19 cellular contexts compared by ENCODE assay signal in the genomic region with DNA sequence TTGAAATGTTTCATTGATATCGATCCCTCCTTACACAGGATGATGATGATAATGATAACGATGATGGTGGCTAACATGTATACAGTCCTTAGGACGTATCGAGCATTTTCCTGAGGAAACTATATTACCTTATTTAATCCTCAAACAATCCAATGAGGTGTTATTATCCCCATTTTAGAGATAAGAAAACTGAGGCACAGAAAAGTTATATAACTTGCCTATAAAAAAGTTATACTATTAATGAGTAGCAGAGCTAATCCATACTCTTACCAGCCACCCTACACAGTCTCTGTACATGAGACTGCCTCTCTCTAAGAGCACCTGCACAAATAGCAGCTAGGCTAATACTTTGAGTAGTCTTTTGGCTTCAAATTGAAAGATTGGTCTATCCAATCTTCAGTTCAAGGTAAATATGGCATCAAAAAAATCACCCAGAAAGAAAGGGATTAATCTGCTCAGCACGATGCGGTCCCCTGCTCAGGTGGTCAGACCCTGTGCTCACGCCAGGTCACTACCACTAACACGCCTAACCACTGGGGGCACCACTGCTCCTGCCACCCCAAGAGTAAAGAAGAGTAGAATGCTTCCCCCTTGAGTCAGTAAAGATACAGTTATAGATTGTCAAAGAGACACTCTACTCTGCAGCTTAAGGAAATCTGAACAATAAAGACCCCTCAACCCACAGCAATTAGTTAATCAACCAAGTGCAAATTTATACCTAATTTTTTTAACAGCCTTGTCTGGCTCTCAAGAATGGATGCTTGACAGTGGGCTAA. TPM values are rescaled to one million over a fixed set of nuclear protein-coding genes. Genes with fewer than 3 reads are reported as not detected.
DNase-seq lines count a peak whose midpoint lies in the region; ATAC-seq and TF ChIP-seq lines count a peak whose summit lies in the region.
"Had no signal": no experiment of that assay in that cellular context is flagged by ENCODE, and none has a peak within 500 bp of the region (broad histone marks: within the 10 kb centered on the region; RNA-seq: fewer than 3 reads in every experiment).

No MANE protein-coding gene starts in this region.

- H3K9me3 ChIP-seq in HEK293 (ENCODE audit: control insufficient read depth, insufficient read depth, low read depth, low read length) (no peaks in the 10 kb centered on the region), WERI-Rb-1 (ENCODE audit: severe bottlenecking) (no peaks in the 10 kb centered on the region), mesenchymal stem cell (ENCODE audit: control insufficient read depth, low read length) (no peaks in the 10 kb centered on the region)
- H3K9me3 ChIP-seq: lower lobe of right lung had no signal

- H3K36me3 ChIP-seq in HEK293 (ENCODE audit: control insufficient read depth in 2 of 2, insufficient read depth in 1 of 2, low read length in 2 of 2) = peaks cover 66 to 84% of the 10 kb centered on the region in 2 experiments
- H3K36me3 ChIP-seq in WERI-Rb-1 = peaks cover 76% of the 10 kb centered on the region
- H3K36me3 ChIP-seq in mesenchymal stem cell (ENCODE audit: control insufficient read depth in 1 of 2, insufficient read depth in 2 of 2, low read depth in 1 of 2, low read length in 2 of 2) = peaks cover 46 to 83% of the 10 kb centered on the region in 2 experiments

- H2BK12ac ChIP-seq in mesenchymal stem cell (ENCODE audit: low read length in 2 of 2) = no peak overlapping the region

- no peak overlapping the region for H2BK5ac ChIP-seq in mesenchymal stem cell (ENCODE audit: low read depth, low read length, poor library complexity, severe bottlenecking)

- no peaks in the 10 kb centered on the region for H3K27me3 ChIP-seq in WERI-Rb-1 (ENCODE audit: insufficient read depth, low read depth, severe bottlenecking)
- no peaks in the 10 kb centered on the region for H3K27me3 ChIP-seq in mesenchymal stem cell (ENCODE audit: control insufficient read depth in 1 of 2, insufficient read depth in 1 of 2, low read length in 2 of 2)

- H3K4me3 ChIP-seq in HEK293 (ENCODE audit: low read depth, low read length) = no peak overlapping the region
- no peak overlapping the region for H3K4me3 ChIP-seq in WERI-Rb-1 (ENCODE audit: low read depth, low read length)
- H3K4me3 ChIP-seq in mesenchymal stem cell (ENCODE audit: insufficient read depth in 1 of 2, low read depth in 1 of 2, low read length in 2 of 2) = no peak overlapping the region
- H3K4me3 ChIP-seq: lower lobe of right lung had no signal

- no peak overlapping the region for H3K4me2 ChIP-seq in mesenchymal stem cell (ENCODE audit: low read length, poor library complexity, severe bottlenecking)

- no peak overlapping the region for H2BK15ac ChIP-seq in mesenchymal stem cell (ENCODE audit: low read depth, poor library complexity, severe bottlenecking)

- H3K4me3 Mint-ChIP-seq in memory B cell = no peak overlapping the region
- H3K4me3 Mint-ChIP-seq: IgD-negative memory B cell; stimulated activated naive CD8-positive, alpha-beta T cell treated with anti-CD3 and anti-CD28 coated beads, Interleukin-15, Interleukin-2, amounts not matched to agents 100 ng/mL and 50 ng/mL, for 24 hours; T-helper 1 cell treated with Interleukin-12 subunit alpha and Interleukin-12 subunit beta and Interleukin-4 antibody, amounts not matched to agents 30 μg/mL and 1 μg/mL, for 36 hours had no signal

- H3K27ac ChIP-seq in HEK293 (ENCODE audit: extremely low read depth, low read depth, low read length) = no peak overlapping the region
- no peak overlapping the region for H3K27ac ChIP-seq in WERI-Rb-1
- no peak overlapping the region for H3K27ac ChIP-seq in mesenchymal stem cell (ENCODE audit: low read length, poor library complexity, severe bottlenecking)
- H3K27ac ChIP-seq: lower lobe of right lung had no signal

- peak; percentile 63 for ATAC-seq in memory B cell (ENCODE audit: low read depth)
- ATAC-seq: lower lobe of right lung had no signal

- H3K79me1 ChIP-seq in mesenchymal stem cell (replicated peaks; ENCODE audit: low read length, poor library complexity, severe bottlenecking) = peaks cover 23% of the 10 kb centered on the region

- CTCF ChIA-PET in HEK293 (lab: Yijun Ruan, JAX) = interaction anchor here (0.7 to 2.5 kb wide), 5 partner anchors 9 to 241 kb away, joined by 3 to 15 read pairs (median 7); no protein-coding TSS in a partner anchor

- H3K27ac Mint-ChIP-seq in memory B cell = no peak overlapping the region
- H3K27ac Mint-ChIP-seq: IgD-negative memory B cell; stimulated activated naive CD8-positive, alpha-beta T cell treated with anti-CD3 and anti-CD28 coated beads, Interleukin-15, Interleukin-2, amounts not matched to agents 100 ng/mL and 50 ng/mL, for 24 hours; T-helper 1 cell treated with Interleukin-12 subunit alpha and Interleukin-12 subunit beta and Interleukin-4 antibody, amounts not matched to agents 30 μg/mL and 1 μg/mL, for 36 hours had no signal

- DNase-seq in CMK (ENCODE audit: low read depth) = peak; percentile 35
- peak; percentile 32 for DNase-seq in WERI-Rb-1
- DNase-seq in memory B cell (ENCODE audit: low spot score in 2 of 2) = no peak
- DNase-seq in mesenchymal stem cell = no peak
- DNase-seq in amniotic stem cell (lab: John Stamatoyannopoulos, UW) = no peak
- no peak for DNase-seq in central memory CD4-positive, alpha-beta T cell
- no peak for DNase-seq in DMS153 treated with DMSO at 0.1 percent for 48 hours (lab: John Stamatoyannopoulos, UW; ENCODE audit: unreplicated experiment)
- DNase-seq: activated CD8-positive, alpha-beta memory T cell treated with anti-CD3 and anti-CD28 coated beads, Interleukin-2, amount 50 U/mL, for 4 hours; amygdala; COR-L47; effector CD8-positive, alpha-beta T cell; head of caudate nucleus; lower lobe of right lung; NCI-H1930; stimulated activated CD4-positive, alpha-beta T cell treated with anti-CD3 and anti-CD28 coated beads, Interleukin-2, amount 100 ng/mL, for 48 hours had no signal

- H2AFZ ChIP-seq in mesenchymal stem cell (ENCODE audit: low read depth, low read length) = no peak overlapping the region

- POLR2A ChIA-PET in HEK293 (lab: Yijun Ruan, JAX) = interaction anchor here (1.2 to 1.4 kb wide), 2 partner anchors 8 to 15 kb away, joined by 4 to 6 read pairs; partner anchors contain the start of gene GABBR1

- H4K91ac ChIP-seq in mesenchymal stem cell (ENCODE audit: low read length) = no peak overlapping the region

- H2BK120ac ChIP-seq in mesenchymal stem cell (ENCODE audit: low read depth, low read length) = no peak overlapping the region

- no peak overlapping the region for H3K23ac ChIP-seq in mesenchymal stem cell (ENCODE audit: low read length in 2 of 2)

- H3K9ac ChIP-seq in mesenchymal stem cell (ENCODE audit: low read length) = no peak overlapping the region

- 100% methylated on average over 4 of the region's 8 CpGs for WGBS in mesenchymal stem cell

- H3K4ac ChIP-seq in mesenchymal stem cell (ENCODE audit: low read depth in 1 of 2, low read length in 2 of 2) = no peak overlapping the region

- no peaks in the 10 kb centered on the region for H3K27me3 Mint-ChIP-seq in memory B cell
- H3K27me3 Mint-ChIP-seq: IgD-negative memory B cell; stimulated activated naive CD8-positive, alpha-beta T cell treated with anti-CD3 and anti-CD28 coated beads, Interleukin-15, Interleukin-2, amounts not matched to agents 100 ng/mL and 50 ng/mL, for 24 hours had no signal

- no peak overlapping the region for H3K18ac ChIP-seq in mesenchymal stem cell (ENCODE audit: low read depth in 1 of 2, low read length in 2 of 2)

- H3K36me3 Mint-ChIP-seq in memory B cell = peaks cover 45% of the 10 kb centered on the region

- H3K4me1 ChIP-seq in HEK293 (ENCODE audit: control insufficient read depth, insufficient read depth, low read length) = no peaks in the 10 kb centered on the region
- peaks cover 1% of the 10 kb centered on the region for H3K4me1 ChIP-seq in mesenchymal stem cell (ENCODE audit: control insufficient read depth, insufficient read depth, low read depth, low read length)
- H3K4me1 ChIP-seq: lower lobe of right lung had no signal

- no peak overlapping the region for H2AK5ac ChIP-seq in mesenchymal stem cell (ENCODE audit: low read length, severe bottlenecking)

- no peak for TF ChIP-seq CTCF in HEK293 (tag by site-specific recombination; IDR thresholded peaks at IDR 0.05)
- peak; percentile 69 for TF ChIP-seq CTCF in WERI-Rb-1 (IDR thresholded peaks at IDR 0.05; ENCODE audit: low read depth, low read length)

- H3K4me1 Mint-ChIP-seq in memory B cell = no peaks in the 10 kb centered on the region
- H3K4me1 Mint-ChIP-seq: IgD-negative memory B cell had no signal

- no peaks in the 10 kb centered on the region for H3K9me3 Mint-ChIP-seq in memory B cell
- H3K9me3 Mint-ChIP-seq: IgD-negative memory B cell; stimulated activated naive CD8-positive, alpha-beta T cell treated with anti-CD3 and anti-CD28 coated beads, Interleukin-15, Interleukin-2, amounts not matched to agents 100 ng/mL and 50 ng/mL, for 24 hours; T-helper 1 cell treated with Interleukin-12 subunit alpha and Interleukin-12 subunit beta and Interleukin-4 antibody, amounts not matched to agents 30 μg/mL and 1 μg/mL, for 36 hours had no signal

- no peak overlapping the region for H4K8ac ChIP-seq in mesenchymal stem cell (ENCODE audit: low read length)

- no peak overlapping the region for H3K14ac ChIP-seq in mesenchymal stem cell (ENCODE audit: low read length in 2 of 2)

TF ChIP-seq in HEK293, 187 proteins besides CTCF, POLR2A, EP300 and RAD21:
- TF ChIP-seq ZNF664 (tag by site-specific recombination; IDR thresholded peaks at IDR 0.05) = 0 out of 2 replicates have a peak, but pooled peaks have one; percentile 32
- TF ChIP-seq ZNF354C (tag by site-specific recombination; IDR thresholded peaks at IDR 0.05; ENCODE audit: borderline replicate concordance, low read depth) = no peak

RNA-seq across cellular contexts. Expression of gene GABBR1, which starts 15.0 kb away (rescaled TPM):
- polyA plus RNA-seq in mesenchymal stem cell (2013, experiment 1 of 2) = 23.2 TPM
- 20.8 TPM for polyA plus RNA-seq in mesenchymal stem cell (2013, experiment 2 of 2)

RNA-seq across cellular contexts. Expression of gene OR2H2, which starts 33.0 kb away (rescaled TPM):
- not detected for polyA plus RNA-seq in mesenchymal stem cell (2013, experiment 1 of 2)
- not detected for polyA plus RNA-seq in mesenchymal stem cell (2013, experiment 2 of 2)
- polyA plus RNA-seq: IgD-negative memory B cell had no signal

RNA-seq across cellular contexts. Expression of gene MOG, which starts 38.9 kb away (rescaled TPM):
- not detected for polyA plus RNA-seq in mesenchymal stem cell (2013, experiment 1 of 2)
- not detected for polyA plus RNA-seq in mesenchymal stem cell (2013, experiment 2 of 2)
- polyA plus RNA-seq: IgD-negative memory B cell had no signal

RNA-seq across cellular contexts. Expression of gene UBD, which starts 58.4 kb away (rescaled TPM):
- not detected for polyA plus RNA-seq in mesenchymal stem cell (2013, experiment 1 of 2)
- polyA plus RNA-seq in mesenchymal stem cell (2013, experiment 2 of 2) = not detected
- polyA plus RNA-seq: IgD-negative memory B cell had no signal

Comparison
In these comparisons a context has a peak if more than half of its experiments do, and no peak if none do; other contexts are left out.
1. DNase-seq: peak in CMK (single experiment) and WERI-Rb-1 (single experiment); none in memory B cell (0 of 2), mesenchymal stem cell (single experiment), amniotic stem cell (single experiment), central memory CD4-positive, alpha-beta T cell (single experiment) and DMS153 treated with DMSO at 0.1 percent for 48 hours (single experiment).